ENCODE assay signal across 9 cellular contexts in genomic region chr20:4260102-4260501, GRCh38. TPM values are rescaled to one million over a fixed set of nuclear protein-coding genes. Genes with fewer than 3 reads are reported as not detected.
"Had no signal": no experiment of that assay in that cellular context is flagged by ENCODE, and none has a peak within 500 bp of the region (broad histone marks: within the 10 kb centered on the region; RNA-seq: fewer than 3 reads in every experiment).

No MANE protein-coding gene starts in this region.

- DNase-seq: H9, HCEC 1CT, IMR-90 had no signal

- H3K4me3 ChIP-seq: GM23338, K562 had no signal

- H3K4me2 ChIP-seq: GM23338 had no signal

- FAIRE-seq: H1, H54, HTR-8/SVneo, K562 had no signal

- ATAC-seq: GM23338, K562 had no signal

- H2AFZ ChIP-seq: GM23338 had no signal

RNA-seq across cellular contexts. Expression of gene ADRA1D, which starts 11.0 kb away (rescaled TPM):
- total RNA-seq: HT-29 had no signal
- polyA plus RNA-seq: GM23338 had no signal
